9 cellular contexts compared by ENCODE assay signal in the genomic region with DNA sequence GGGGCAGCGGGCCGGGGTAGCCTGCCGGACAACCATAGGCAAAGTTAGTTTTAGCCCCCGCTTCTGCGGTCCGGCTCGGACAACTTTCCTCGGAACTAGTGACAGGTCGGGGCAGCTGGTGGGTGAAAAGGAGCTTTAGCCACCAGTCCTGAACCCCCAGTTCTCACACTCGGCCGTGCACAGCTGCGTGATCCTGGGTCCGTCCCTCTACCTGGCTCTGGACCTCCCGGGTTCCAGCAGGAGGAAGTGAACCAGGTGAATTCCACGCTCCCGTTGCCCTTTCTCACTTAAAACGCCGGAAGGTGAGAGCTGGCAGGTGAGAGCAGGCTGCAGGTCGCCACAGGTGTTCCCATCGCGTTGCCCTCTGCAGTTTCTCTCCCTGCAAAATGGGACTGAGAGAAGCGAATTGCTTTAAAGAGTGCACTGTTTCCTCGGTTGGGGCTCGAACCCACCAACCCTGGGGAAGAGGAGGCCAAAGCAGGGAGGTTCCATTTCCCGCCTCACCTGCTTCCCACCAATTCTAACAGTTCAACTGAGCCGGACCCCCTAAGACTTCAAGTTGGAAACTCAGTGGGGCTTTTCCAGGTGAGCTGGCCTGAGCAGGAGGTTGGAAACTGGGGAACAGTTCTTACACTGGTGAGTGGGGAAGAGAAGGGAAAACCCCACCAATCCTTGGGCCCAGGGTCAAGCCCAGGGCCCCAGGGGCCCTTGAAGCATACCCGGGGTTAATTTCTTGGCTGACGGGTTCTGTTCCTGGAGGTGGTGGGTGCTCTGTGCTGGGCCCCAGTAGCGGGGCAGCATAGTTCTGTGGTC. TPM values are rescaled to one million over a fixed set of nuclear protein-coding genes. Genes with fewer than 3 reads are reported as not detected.
DNase-seq lines count a peak whose midpoint lies in the region; ATAC-seq, FAIRE-seq and TF ChIP-seq lines count a peak whose summit lies in the region.
"Had no signal": no experiment of that assay in that cellular context is flagged by ENCODE, and none has a peak within 500 bp of the region (broad histone marks: within the 10 kb centered on the region; RNA-seq: fewer than 3 reads in every experiment).

No MANE protein-coding gene starts in this region.

- peak overlapping the region; percentile 42 for H2AFZ ChIP-seq in keratinocyte (ENCODE audit: control insufficient read depth, low read length)

- WGBS in thymus: 4% methylated on average over 29 of the region's 29 CpGs

- H3K4me3 ChIP-seq in keratinocyte (ENCODE audit: control insufficient read depth in 2 of 3, extremely low read depth in 1 of 3, insufficient read depth in 2 of 3, low read depth in 1 of 3, low read length in 3 of 3) (peak overlapping the region; percentile 82 to 93 (median 90)), thymus (ENCODE audit: low read length) (peak overlapping the region; percentile 65)

- intact Hi-C loops in activated naive CD4-positive, alpha-beta T cell treated with anti-CD3 and anti-CD28 coated beads for 36 hours (cut with micrococcal nuclease): loop anchor here (1.0 to 5.0 kb wide), 4 partner anchors 31 to 1281 kb away; a partner anchor contains a TSS

- no peak for TF ChIP-seq CTCF in keratinocyte (optimal IDR thresholded peaks at IDR 0.05 in 1 of 3, IDR thresholded peaks at IDR 0.05 in 1 of 3, conservative IDR thresholded peaks at IDR 0.05 in 1 of 3; ENCODE audit: extremely low read depth in 1 of 3, insufficient read depth in 2 of 3, low read length in 3 of 3)

- H3K27ac ChIP-seq in keratinocyte (ENCODE audit: control insufficient read depth, insufficient read depth, low read length) (peak overlapping the region; percentile 89), thymus (ENCODE audit: low read depth) (peak overlapping the region; percentile 80)

- H3K27ac Mint-ChIP-seq in activated naive CD4-positive, alpha-beta T cell treated with anti-CD3 and anti-CD28 coated beads for 36 hours: peak overlapping the region; percentile 93
- H3K27ac Mint-ChIP-seq in activated CD4-positive, alpha-beta memory T cell treated with anti-CD3 and anti-CD28 coated beads, Interleukin-2, amount 10 ng/mL, durations not matched to agents 7 days and 5 days: peak overlapping the region; percentile 90

- no peak for ATAC-seq in HG03045 (IDR thresholded peaks at IDR 0.05; ENCODE audit: unreplicated experiment)

- in situ Hi-C loops in KBM-7 (cut with MboI; ENCODE audit: low pct_unique_long_range_greater_than_20kb, low sequenced_read_pairs): loop anchor here (10.0 kb wide), 1 partner anchor 49 kb away; no protein-coding TSS in a partner anchor

- no peaks in the 10 kb centered on the region for H3K27me3 Mint-ChIP-seq in activated naive CD4-positive, alpha-beta T cell treated with anti-CD3 and anti-CD28 coated beads for 36 hours (ENCODE audit: low read depth)
- no peaks in the 10 kb centered on the region for H3K27me3 Mint-ChIP-seq in activated CD4-positive, alpha-beta memory T cell treated with anti-CD3 and anti-CD28 coated beads, Interleukin-2, amount 10 ng/mL, durations not matched to agents 7 days and 5 days

- H3K9me3 ChIP-seq in keratinocyte (ENCODE audit: control insufficient read depth, low read depth, low read length) (no peaks in the 10 kb centered on the region), thymus (ENCODE audit: control insufficient read depth) (no peaks in the 10 kb centered on the region)

- no peak for FAIRE-seq in keratinocyte (lab: Jason Lieb, UNC)
- FAIRE-seq: endometrium had no signal

- peaks cover 5 to 10% of the 10 kb centered on the region in 2 experiments for H3K36me3 ChIP-seq in keratinocyte (ENCODE audit: control insufficient read depth in 2 of 2, extremely low read depth in 1 of 2, insufficient read depth in 2 of 2, low read length in 2 of 2)
- no peaks in the 10 kb centered on the region for H3K36me3 ChIP-seq in thymus (ENCODE audit: control insufficient read depth, insufficient read depth)

- CTCF ChIA-PET in activated naive CD4-positive, alpha-beta T cell treated with anti-CD3 and anti-CD28 coated beads for 36 hours (lab: Charles Lee): interaction anchor here (0.9 to 3.0 kb wide), 8 partner anchors 9 to 67 kb away, joined by 3 to 20 read pairs (median 6); no protein-coding TSS in a partner anchor
- CTCF ChIA-PET in activated CD4-positive, alpha-beta memory T cell treated with anti-CD3 and anti-CD28 coated beads, Interleukin-2, amount 10 ng/mL, durations not matched to agents 7 days and 5 days (lab: Charles Lee): interaction anchor here (1.0 to 5.2 kb wide), 11 partner anchors 9 to 209 kb away, joined by 3 to 49 read pairs (median 7); no protein-coding TSS in a partner anchor

- POLR2A ChIA-PET in activated CD4-positive, alpha-beta memory T cell treated with anti-CD3 and anti-CD28 coated beads, Interleukin-2, amount 10 ng/mL, durations not matched to agents 7 days and 5 days (lab: Charles Lee): interaction anchor here (0.6 to 5.2 kb wide), 11 partner anchors 8 to 471 kb away, joined by 3 to 46 read pairs (median 5); a partner anchor contains a TSS

- peaks cover 48% of the 10 kb centered on the region for H3K79me2 ChIP-seq in keratinocyte (ENCODE audit: control insufficient read depth, insufficient read depth, low read length)

- dilution Hi-C loops in keratinocyte (cut with MboI; ENCODE audit: extremely low pct_ligation_motif_present, low sequenced_read_pairs): no loop called here

- H3K4me1 Mint-ChIP-seq in activated naive CD4-positive, alpha-beta T cell treated with anti-CD3 and anti-CD28 coated beads for 36 hours (ENCODE audit: low read depth): peaks cover 56% of the 10 kb centered on the region
- peaks cover 58% of the 10 kb centered on the region for H3K4me1 Mint-ChIP-seq in activated CD4-positive, alpha-beta memory T cell treated with anti-CD3 and anti-CD28 coated beads, Interleukin-2, amount 10 ng/mL, durations not matched to agents 7 days and 5 days

- no peaks in the 10 kb centered on the region for H4K20me1 ChIP-seq in keratinocyte (ENCODE audit: control insufficient read depth, extremely low read depth, insufficient read depth, low read length)

- H3K4me1 ChIP-seq in keratinocyte (ENCODE audit: control insufficient read depth, extremely low read depth, insufficient read depth, low read length) (peaks cover 82% of the 10 kb centered on the region), thymus (ENCODE audit: control insufficient read depth, insufficient read depth, low read length) (peaks cover 40% of the 10 kb centered on the region)

- no peaks in the 10 kb centered on the region for H3K9me3 Mint-ChIP-seq in activated naive CD4-positive, alpha-beta T cell treated with anti-CD3 and anti-CD28 coated beads for 36 hours
- H3K9me3 Mint-ChIP-seq in activated CD4-positive, alpha-beta memory T cell treated with anti-CD3 and anti-CD28 coated beads, Interleukin-2, amount 10 ng/mL, durations not matched to agents 7 days and 5 days: no peaks in the 10 kb centered on the region

- H3K9ac ChIP-seq in keratinocyte (ENCODE audit: control insufficient read depth, extremely low read depth, insufficient read depth, low read length): peak overlapping the region; percentile 94

- H3K4me2 ChIP-seq in keratinocyte (ENCODE audit: control insufficient read depth, extremely low read depth, insufficient read depth, low read depth, low read length): peak overlapping the region; percentile 97

- peaks cover 26% of the 10 kb centered on the region for H3K36me3 Mint-ChIP-seq in activated naive CD4-positive, alpha-beta T cell treated with anti-CD3 and anti-CD28 coated beads for 36 hours (ENCODE audit: low read depth)
- peaks cover 36% of the 10 kb centered on the region for H3K36me3 Mint-ChIP-seq in activated CD4-positive, alpha-beta memory T cell treated with anti-CD3 and anti-CD28 coated beads, Interleukin-2, amount 10 ng/mL, durations not matched to agents 7 days and 5 days (ENCODE audit: low read depth)

- H3K27me3 ChIP-seq in keratinocyte (ENCODE audit: control insufficient read depth, extremely low read depth, insufficient read depth, low read length) (no peaks in the 10 kb centered on the region), thymus (ENCODE audit: control insufficient read depth, insufficient read depth) (no peaks in the 10 kb centered on the region)

- peaks cover 4% of the 10 kb centered on the region for H3K9me1 ChIP-seq in keratinocyte (ENCODE audit: control insufficient read depth, extremely low read depth, insufficient read depth, low read length)

- H3K4me3 Mint-ChIP-seq in activated naive CD4-positive, alpha-beta T cell treated with anti-CD3 and anti-CD28 coated beads for 36 hours: peak overlapping the region; percentile 83
- H3K4me3 Mint-ChIP-seq in activated CD4-positive, alpha-beta memory T cell treated with anti-CD3 and anti-CD28 coated beads, Interleukin-2, amount 10 ng/mL, durations not matched to agents 7 days and 5 days: peak overlapping the region; percentile 78

- DNase-seq in activated naive CD4-positive, alpha-beta T cell treated with anti-CD3 and anti-CD28 coated beads for 36 hours: peak; percentile 30
- DNase-seq in activated naive CD4-positive, alpha-beta T cell (lab: John Stamatoyannopoulos, UW): no peak
- no peak for DNase-seq in activated CD4-positive, alpha-beta memory T cell treated with anti-CD3 and anti-CD28 coated beads, Interleukin-2, amount 10 ng/mL, durations not matched to agents 7 days and 5 days
- DNase-seq in keratinocyte (ENCODE audit: low read depth, low spot score) (no peak), KBM-7 (no peak)
- no peak for DNase-seq in stimulated activated naive CD4-positive, alpha-beta T cell (lab: John Stamatoyannopoulos, UW)

RNA-seq across cellular contexts. Expression of a gene that starts 0.5 kb away (rescaled TPM):
- 100 to 1,000 TPM; 140 to 141 TPM for total RNA-seq in activated naive CD4-positive, alpha-beta T cell treated with anti-CD3 and anti-CD28 coated beads for 36 hours
- 100 to 1,000 TPM; 193 to 208 TPM for total RNA-seq in activated CD4-positive, alpha-beta memory T cell treated with anti-CD3 and anti-CD28 coated beads, Interleukin-2, amount 10 ng/mL, durations not matched to agents 7 days and 5 days
- polyA plus RNA-seq in keratinocyte (118 to 209 TPM (median 204 TPM) in 3 replicates), thymus (34.9 TPM)
- 32.3 TPM for polyA plus RNA-seq in keratinocyte (2011; ENCODE audit: low read depth)
- 54.2 and 96.1 TPM in 2 replicates for polyA plus RNA-seq in keratinocyte (2011; cell fraction: cytosol; rRNA removed)
- polyA plus RNA-seq in keratinocyte (2011; cell fraction: nucleus; rRNA removed): 291 and 302 TPM in 2 replicates
- polyA plus RNA-seq in keratinocyte (2012; ENCODE audit: low replicate concordance): 102 and 180 TPM in 2 replicates
- 136 to 381 TPM (median 165 TPM) in 3 replicates for polyA minus RNA-seq in keratinocyte
- 148 TPM for polyA minus RNA-seq in keratinocyte (2011; cell fraction: cytosol; rRNA and poly(A)+ RNA removed)
- polyA minus RNA-seq in keratinocyte (2011; cell fraction: nucleus; rRNA and poly(A)+ RNA removed): 171 and 244 TPM in 2 replicates
